In the genomic region with DNA sequence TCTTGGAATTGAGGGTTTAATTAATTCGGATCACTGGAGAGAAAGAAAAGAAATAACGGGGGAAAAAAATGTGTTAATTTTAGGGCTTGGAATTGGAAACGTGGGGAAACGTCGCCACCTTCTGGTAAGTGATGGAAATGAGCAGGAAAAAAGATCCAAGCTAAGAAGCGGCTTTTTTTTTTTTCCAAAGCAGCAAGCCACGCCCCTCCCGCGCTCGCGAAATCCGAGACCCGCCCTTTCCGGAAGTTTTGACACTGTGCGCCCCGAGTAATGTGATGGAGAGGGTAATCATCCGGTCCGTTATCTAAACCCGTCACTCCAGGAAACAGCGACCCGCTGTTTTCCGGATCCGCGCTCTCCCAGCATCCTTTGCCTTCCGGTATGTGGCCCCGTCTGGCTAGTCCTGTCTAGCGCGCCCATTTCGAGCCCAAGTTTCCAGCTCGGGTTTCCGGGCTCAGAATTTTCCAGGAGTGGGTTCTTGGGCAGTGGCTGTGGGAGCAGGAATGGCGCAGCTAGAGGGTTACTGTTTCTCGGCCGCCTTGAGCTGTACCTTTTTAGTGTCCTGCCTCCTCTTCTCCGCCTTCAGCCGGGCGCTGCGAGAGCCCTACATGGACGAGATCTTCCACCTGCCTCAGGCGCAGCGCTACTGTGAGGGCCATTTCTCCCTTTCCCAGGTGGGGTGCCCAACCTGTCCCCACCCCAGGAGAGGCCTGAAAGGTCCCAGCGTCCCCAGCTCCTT, we compare ENCODE assay signal across 8 cellular contexts. TPM values are rescaled to one million over a fixed set of nuclear protein-coding genes. Genes with fewer than 3 reads are reported as not detected.
DNase-seq lines count a peak whose midpoint lies in the region; ATAC-seq lines count a peak whose summit lies in the region.

A gene with protein sequence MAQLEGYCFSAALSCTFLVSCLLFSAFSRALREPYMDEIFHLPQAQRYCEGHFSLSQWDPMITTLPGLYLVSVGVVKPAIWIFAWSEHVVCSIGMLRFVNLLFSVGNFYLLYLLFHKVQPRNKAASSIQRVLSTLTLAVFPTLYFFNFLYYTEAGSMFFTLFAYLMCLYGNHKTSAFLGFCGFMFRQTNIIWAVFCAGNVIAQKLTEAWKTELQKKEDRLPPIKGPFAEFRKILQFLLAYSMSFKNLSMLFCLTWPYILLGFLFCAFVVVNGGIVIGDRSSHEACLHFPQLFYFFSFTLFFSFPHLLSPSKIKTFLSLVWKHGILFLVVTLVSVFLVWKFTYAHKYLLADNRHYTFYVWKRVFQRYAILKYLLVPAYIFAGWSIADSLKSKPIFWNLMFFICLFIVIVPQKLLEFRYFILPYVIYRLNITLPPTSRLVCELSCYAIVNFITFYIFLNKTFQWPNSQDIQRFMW (plus strand): TSS at position 384 of the 739 bp plus-strand sequence. CDS start 120 bp downstream, at position 504.

- CTCF ChIA-PET in CD4-positive, alpha-beta memory T cell (lab: Charles Lee; ENCODE audit: partially characterized antibody), result interaction anchor here (1.0 to 4.2 kb wide), 8 partner anchors 9 to 590 kb away, joined by 3 to 45 read pairs (median 5); a partner anchor contains a TSS
- CTCF ChIA-PET in activated CD8-positive, alpha-beta memory T cell treated with anti-CD3 and anti-CD28 coated beads for 36 hours (lab: Charles Lee), result no interaction called here

- no peaks in the 10 kb centered on the region for H3K27me3 Mint-ChIP-seq in CD4-positive, alpha-beta memory T cell

- no peak within 1 kb of the TSS for H2BK120ac ChIP-seq in mesenchymal stem cell (ENCODE audit: low read depth, low read length)

- peaks cover 8% of the 10 kb centered on the region in 2 donors for H3K36me3 Mint-ChIP-seq in CD4-positive, alpha-beta memory T cell

- H3K4me1 Mint-ChIP-seq in CD4-positive, alpha-beta memory T cell, result peaks cover 19 to 34% (median 27%) of the 10 kb centered on the region in 4 donors

- 1% methylated on average over 41 of the region's 42 CpGs for WGBS in mesenchymal stem cell

- peak; percentile 92 to 95 (median 94) for DNase-seq in CD4-positive, alpha-beta memory T cell
- DNase-seq in HK-2 (ENCODE audit: unreplicated experiment) (peak; percentile 95), mesenchymal stem cell (peak; percentile 97)
- peak; percentile 81 for DNase-seq in NK-92 treated with Interleukin-12 subunit alpha and Interleukin-12 subunit beta, amount 100 ng/mL, for 24 hours (lab: John Stamatoyannopoulos, UW)
- peak; percentile 86 to 89 (median 88) for DNase-seq in effector memory CD4-positive, alpha-beta T cell
- DNase-seq in stimulated activated CD8-positive, alpha-beta memory T cell treated with anti-CD3 and anti-CD28 coated beads, Interleukin-12 subunit alpha, Interleukin-12 subunit beta, amount 100 ng/mL, for 4 hours (ENCODE audit: low read depth), result peak; percentile 82

- peak within 1 kb of the TSS; percentile 96 for H3K9ac ChIP-seq in mesenchymal stem cell (ENCODE audit: low read length)

- peak within 1 kb of the TSS; percentile 88 for H2AFZ ChIP-seq in mesenchymal stem cell (ENCODE audit: low read depth, low read length)

- peak within 1 kb of the TSS in 1 of 2 experiments; percentile 37 for H3K4ac ChIP-seq in mesenchymal stem cell (ENCODE audit: low read depth in 1 of 2, low read length in 2 of 2)

- peaks cover 16% of the 10 kb centered on the region for H3K4me1 ChIP-seq in CD4-positive, alpha-beta memory T cell (ENCODE audit: insufficient read depth, low read length)
- H3K4me1 ChIP-seq in effector memory CD4-positive, alpha-beta T cell (ENCODE audit: control insufficient read depth, insufficient read depth, low read length, poor library complexity, severe bottlenecking), result peaks cover 5% of the 10 kb centered on the region
- H3K4me1 ChIP-seq in mesenchymal stem cell (ENCODE audit: control insufficient read depth, insufficient read depth, low read depth, low read length), result no peaks in the 10 kb centered on the region

- no peaks in the 10 kb centered on the region for H3K9me3 Mint-ChIP-seq in CD4-positive, alpha-beta memory T cell

- peak within 1 kb of the TSS; percentile 15 for H2BK5ac ChIP-seq in mesenchymal stem cell (ENCODE audit: low read depth, low read length, poor library complexity, severe bottlenecking)

- no peaks in the 10 kb centered on the region for H3K27me3 ChIP-seq in CD4-positive, alpha-beta memory T cell (ENCODE audit: insufficient read depth, low read length)
- H3K27me3 ChIP-seq in effector memory CD4-positive, alpha-beta T cell (replicated peaks; ENCODE audit: control insufficient read depth, insufficient read depth, low read length, poor library complexity, severe bottlenecking), result no peaks in the 10 kb centered on the region
- no peaks in the 10 kb centered on the region for H3K27me3 ChIP-seq in mesenchymal stem cell (ENCODE audit: control insufficient read depth in 1 of 2, insufficient read depth in 1 of 2, low read length in 2 of 2)

- H3K36me3 ChIP-seq in CD4-positive, alpha-beta memory T cell (ENCODE audit: insufficient read depth, low read length), result no peaks in the 10 kb centered on the region
- H3K36me3 ChIP-seq in effector memory CD4-positive, alpha-beta T cell (ENCODE audit: control insufficient read depth, insufficient read depth, low read length), result no peaks in the 10 kb centered on the region
- no peaks in the 10 kb centered on the region for H3K36me3 ChIP-seq in mesenchymal stem cell (ENCODE audit: control insufficient read depth in 1 of 2, insufficient read depth in 2 of 2, low read depth in 1 of 2, low read length in 2 of 2)

- H4K91ac ChIP-seq in mesenchymal stem cell (ENCODE audit: low read length), result no peak within 1 kb of the TSS

- POLR2A ChIA-PET in CD4-positive, alpha-beta memory T cell (lab: Charles Lee; ENCODE audit: partially characterized antibody), result interaction anchor here (0.6 to 1.3 kb wide), 4 partner anchors 75 to 957 kb away, joined by 3 to 6 read pairs (median 4); a partner anchor contains a TSS
- POLR2A ChIA-PET in activated CD8-positive, alpha-beta memory T cell treated with anti-CD3 and anti-CD28 coated beads for 36 hours (lab: Charles Lee), result interaction anchor here (0.5 to 1.0 kb wide), 3 partner anchors 23 to 1012 kb away, joined by 3 read pairs; no protein-coding TSS in a partner anchor

- no peak within 1 kb of the TSS for H3K23ac ChIP-seq in mesenchymal stem cell (ENCODE audit: low read length in 2 of 2)

- intact Hi-C loops in CD4-positive, alpha-beta memory T cell (cut with micrococcal nuclease), result loop anchor here (1.0 to 2.0 kb wide), 3 partner anchors 178 to 1126 kb away; a partner anchor contains a TSS

- no peak within 1 kb of the TSS for H2BK12ac ChIP-seq in mesenchymal stem cell (ENCODE audit: low read length in 2 of 2)

- H3K4me3 ChIP-seq in CD4-positive, alpha-beta memory T cell (ENCODE audit: low read length in 2 of 2), result peak within 1 kb of the TSS; percentile 73 to 90
- peak within 1 kb of the TSS; percentile 95 for H3K4me3 ChIP-seq in effector memory CD4-positive, alpha-beta T cell (ENCODE audit: insufficient read depth, low read depth, low read length, poor library complexity, severe bottlenecking)
- peak within 1 kb of the TSS; percentile 60 to 97 for H3K4me3 ChIP-seq in mesenchymal stem cell (ENCODE audit: insufficient read depth in 1 of 2, low read depth in 1 of 2, low read length in 2 of 2)

- H3K79me1 ChIP-seq in mesenchymal stem cell (replicated peaks; ENCODE audit: low read length, poor library complexity, severe bottlenecking), result peaks cover 4% of the 10 kb centered on the region

- peak within 1 kb of the TSS in 1 of 2 experiments; percentile 93 for H3K14ac ChIP-seq in mesenchymal stem cell (ENCODE audit: low read length in 2 of 2)

- H2BK15ac ChIP-seq in mesenchymal stem cell (ENCODE audit: low read depth, poor library complexity, severe bottlenecking), result no peak within 1 kb of the TSS

- H3K4me2 ChIP-seq in mesenchymal stem cell (ENCODE audit: low read length, poor library complexity, severe bottlenecking), result peak within 1 kb of the TSS; percentile 95

- H3K18ac ChIP-seq in mesenchymal stem cell (ENCODE audit: low read depth in 1 of 2, low read length in 2 of 2), result no peak within 1 kb of the TSS

- H3K9me3 ChIP-seq in CD4-positive, alpha-beta memory T cell (ENCODE audit: control insufficient read depth in 1 of 2, low read length in 2 of 2), result no peaks in the 10 kb centered on the region
- H3K9me3 ChIP-seq in effector memory CD4-positive, alpha-beta T cell (ENCODE audit: control insufficient read depth, low read length), result no peaks in the 10 kb centered on the region
- H3K9me3 ChIP-seq in mesenchymal stem cell (ENCODE audit: control insufficient read depth, low read length), result no peaks in the 10 kb centered on the region

- peak within 1 kb of the TSS; percentile 79 for H3K27ac ChIP-seq in CD4-positive, alpha-beta memory T cell (ENCODE audit: low read depth, low read length)
- peak within 1 kb of the TSS; percentile 86 for H3K27ac ChIP-seq in effector memory CD4-positive, alpha-beta T cell (ENCODE audit: insufficient read depth, low read length, poor library complexity, severe bottlenecking)
- peak within 1 kb of the TSS; percentile 60 for H3K27ac ChIP-seq in mesenchymal stem cell (ENCODE audit: low read length, poor library complexity, severe bottlenecking)

- H3K4me3 Mint-ChIP-seq in CD4-positive, alpha-beta memory T cell, result peak within 1 kb of the TSS; percentile 93 to 97 (median 94)

- ATAC-seq in GM19452 (IDR thresholded peaks at IDR 0.05; ENCODE audit: unreplicated experiment), result peak; percentile 100

- peak within 1 kb of the TSS; percentile 24 for H4K8ac ChIP-seq in mesenchymal stem cell (ENCODE audit: low read length)

- peak within 1 kb of the TSS; percentile 97 to 99 (median 98) for H3K27ac Mint-ChIP-seq in CD4-positive, alpha-beta memory T cell

- H2AK5ac ChIP-seq in mesenchymal stem cell (ENCODE audit: low read length, severe bottlenecking), result no peak within 1 kb of the TSS

RNA-seq across cellular contexts. Expression of the gene that starts here (rescaled TPM):
- total RNA-seq in CD4-positive, alpha-beta memory T cell, result 10 to 100 TPM; 12.1 to 12.5 TPM
- 1 to 10 TPM; 2.0 to 2.9 TPM for polyA plus RNA-seq in CD4-positive, alpha-beta memory T cell
- 10 to 100 TPM; 11.4 to 12.2 TPM for total RNA-seq in activated CD8-positive, alpha-beta memory T cell treated with anti-CD3 and anti-CD28 coated beads for 36 hours
- 2.1 TPM for polyA plus RNA-seq in mesenchymal stem cell (2013, experiment 1 of 2)
- polyA plus RNA-seq in mesenchymal stem cell (2013, experiment 2 of 2), result 1.6 TPM

Comparison
In these comparisons a context has a peak if more than half of its experiments do, and no peak if none do; other contexts are left out.
1. Peak in every context shown above with its lines: DNase-seq, ATAC-seq, H3K4me3 ChIP-seq and H3K27ac ChIP-seq.